In the genomic region with DNA sequence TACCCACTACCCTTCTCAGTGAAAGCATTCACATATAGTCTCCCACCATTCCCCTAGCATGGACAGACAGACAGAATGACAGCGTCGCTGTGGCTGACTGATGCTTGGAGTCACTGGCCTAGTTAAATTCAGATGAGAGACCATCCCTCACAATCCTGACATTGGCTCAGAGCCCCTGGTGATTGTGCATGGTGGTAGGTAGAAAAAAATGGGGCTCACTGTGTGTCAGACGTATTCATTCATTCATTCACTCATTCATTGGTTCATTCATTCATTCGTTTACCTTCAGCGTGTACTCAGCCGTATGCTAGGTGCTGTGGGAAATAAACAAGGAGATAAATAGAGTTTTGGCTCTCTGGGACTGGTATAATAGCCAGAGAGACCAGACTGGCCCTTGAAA, we compare ENCODE assay signal across 18 cellular contexts.
"Had no signal": no experiment of that assay in that cellular context is flagged by ENCODE, and none has a peak within 500 bp of the region (broad histone marks: within the 10 kb centered on the region; RNA-seq: fewer than 3 reads in every experiment).

No MANE protein-coding gene starts in this region.

- H3K27ac Mint-ChIP-seq: activated B cell treated with CpG ODN at 0.5 μM for 24 hours; activated CD4-positive, alpha-beta T cell treated with anti-CD3 and anti-CD28 coated beads for 36 hours; activated naive CD4-positive, alpha-beta T cell treated with anti-CD3 and anti-CD28 coated beads, Interleukin-2, amount 10 ng/mL, durations not matched to agents 7 days and 5 days; activated T-cell treated with anti-CD3 and anti-CD28 coated beads, Interleukin-2, amount 50 U/mL, for 72 hours; memory B cell; T-helper 17 cell had no signal

- H3K9me3 ChIP-seq: upper lobe of right lung had no signal

- ATAC-seq: activated CD4-positive, alpha-beta T cell treated with anti-CD3 and anti-CD28 coated beads for 36 hours; activated T-cell treated with anti-CD3 and anti-CD28 coated beads, Interleukin-2, amount 50 U/mL, for 72 hours; left colon; T-helper 17 cell had no signal

- H3K27me3 ChIP-seq: cardiac muscle cell, upper lobe of right lung had no signal

- H3K4me3 Mint-ChIP-seq: activated B cell treated with CpG ODN at 0.5 μM for 24 hours; activated CD4-positive, alpha-beta T cell treated with anti-CD3 and anti-CD28 coated beads for 36 hours; activated naive CD4-positive, alpha-beta T cell treated with anti-CD3 and anti-CD28 coated beads, Interleukin-2, amount 10 ng/mL, durations not matched to agents 7 days and 5 days; activated T-cell treated with anti-CD3 and anti-CD28 coated beads, Interleukin-2, amount 50 U/mL, for 72 hours; memory B cell; neural crest cell; T-helper 17 cell had no signal

- H3K27me3 Mint-ChIP-seq: activated B cell treated with CpG ODN at 0.5 μM for 24 hours; activated CD4-positive, alpha-beta T cell treated with anti-CD3 and anti-CD28 coated beads for 36 hours had no signal

- H3K4me1 Mint-ChIP-seq: activated CD4-positive, alpha-beta T cell treated with anti-CD3 and anti-CD28 coated beads for 36 hours; activated naive CD4-positive, alpha-beta T cell treated with anti-CD3 and anti-CD28 coated beads, Interleukin-2, amount 10 ng/mL, durations not matched to agents 7 days and 5 days; T-helper 17 cell had no signal

- H3K27ac ChIP-seq: cardiac muscle cell, upper lobe of right lung had no signal

- FAIRE-seq: keratinocyte had no signal

- H3K36me3 Mint-ChIP-seq: activated naive CD4-positive, alpha-beta T cell treated with anti-CD3 and anti-CD28 coated beads, Interleukin-2, amount 10 ng/mL, durations not matched to agents 7 days and 5 days had no signal

- H3K4me1 ChIP-seq: upper lobe of right lung had no signal

- H3K9me3 Mint-ChIP-seq: activated B cell treated with CpG ODN at 0.5 μM for 24 hours; activated naive CD4-positive, alpha-beta T cell treated with anti-CD3 and anti-CD28 coated beads, Interleukin-2, amount 10 ng/mL, durations not matched to agents 7 days and 5 days; activated T-cell treated with anti-CD3 and anti-CD28 coated beads, Interleukin-2, amount 50 U/mL, for 72 hours; memory B cell; neural crest cell had no signal

- H3K36me3 ChIP-seq: cardiac muscle cell, upper lobe of right lung had no signal

- DNase-seq: activated B cell treated with CpG ODN at 0.5 μM for 24 hours; activated CD4-positive, alpha-beta T cell treated with anti-CD3 and anti-CD28 coated beads for 36 hours; activated CD4-positive, alpha-beta T cell treated with anti-CD3 and anti-CD28 coated beads, Interleukin-2, amount 50 U/mL, for 4 hours; activated effector memory CD4-positive, alpha-beta T cell treated with Interleukin-2 at 50 U/mL for 16 hours; activated naive CD4-positive, alpha-beta T cell treated with anti-CD3 and anti-CD28 coated beads, Interleukin-2, amount 10 ng/mL, durations not matched to agents 7 days and 5 days; activated T-cell treated with anti-CD3 and anti-CD28 coated beads, Interleukin-2, amount 50 U/mL, for 72 hours; amygdala; effector CD4-positive, alpha-beta T cell; erythroblast; left colon; stimulated activated CD4-positive, alpha-beta T cell treated with anti-CD3 and anti-CD28 coated beads, Interleukin-4, amount 100 ng/mL, for 24 hours; stimulated activated naive CD4-positive, alpha-beta T cell treated with Interleukin-2 at 50 U/mL for 16 hours; T-helper 17 cell; upper lobe of right lung had no signal

- H3K4me3 ChIP-seq: cardiac muscle cell, upper lobe of right lung had no signal
